Comparison of ENCODE assay signal across 1 cellular context in the genomic region with DNA sequence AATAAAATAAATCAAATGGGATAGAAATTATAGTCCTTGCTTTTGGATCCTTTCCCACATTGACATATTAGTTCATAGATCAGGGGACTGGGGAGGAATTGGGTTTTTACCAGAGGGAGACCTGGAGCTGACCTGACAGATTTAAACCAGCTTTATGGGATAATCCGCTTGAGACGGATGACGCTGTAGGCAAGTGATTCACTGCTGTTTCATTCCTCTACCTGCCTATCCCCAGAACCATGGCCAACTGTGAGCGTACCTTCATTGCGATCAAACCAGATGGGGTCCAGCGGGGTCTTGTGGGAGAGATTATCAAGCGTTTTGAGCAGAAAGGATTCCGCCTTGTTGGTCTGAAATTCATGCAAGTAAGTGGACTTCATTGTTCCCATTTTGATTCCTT.
TF ChIP-seq lines count a peak whose summit lies in the region.

No MANE protein-coding gene starts in this region.

TF ChIP-seq in HCT116, 20 proteins besides CTCF, POLR2A, EP300 and RAD21 (continued from another document):
- TF ChIP-seq YY1 (IDR thresholded peaks at IDR 0.05; ENCODE audit: extremely low read depth, insufficient replicate concordance, low read depth, low read length): no peak
- TF ChIP-seq SP1 (IDR thresholded peaks at IDR 0.05; ENCODE audit: low read depth): no peak
- TF ChIP-seq, protein P1, sequence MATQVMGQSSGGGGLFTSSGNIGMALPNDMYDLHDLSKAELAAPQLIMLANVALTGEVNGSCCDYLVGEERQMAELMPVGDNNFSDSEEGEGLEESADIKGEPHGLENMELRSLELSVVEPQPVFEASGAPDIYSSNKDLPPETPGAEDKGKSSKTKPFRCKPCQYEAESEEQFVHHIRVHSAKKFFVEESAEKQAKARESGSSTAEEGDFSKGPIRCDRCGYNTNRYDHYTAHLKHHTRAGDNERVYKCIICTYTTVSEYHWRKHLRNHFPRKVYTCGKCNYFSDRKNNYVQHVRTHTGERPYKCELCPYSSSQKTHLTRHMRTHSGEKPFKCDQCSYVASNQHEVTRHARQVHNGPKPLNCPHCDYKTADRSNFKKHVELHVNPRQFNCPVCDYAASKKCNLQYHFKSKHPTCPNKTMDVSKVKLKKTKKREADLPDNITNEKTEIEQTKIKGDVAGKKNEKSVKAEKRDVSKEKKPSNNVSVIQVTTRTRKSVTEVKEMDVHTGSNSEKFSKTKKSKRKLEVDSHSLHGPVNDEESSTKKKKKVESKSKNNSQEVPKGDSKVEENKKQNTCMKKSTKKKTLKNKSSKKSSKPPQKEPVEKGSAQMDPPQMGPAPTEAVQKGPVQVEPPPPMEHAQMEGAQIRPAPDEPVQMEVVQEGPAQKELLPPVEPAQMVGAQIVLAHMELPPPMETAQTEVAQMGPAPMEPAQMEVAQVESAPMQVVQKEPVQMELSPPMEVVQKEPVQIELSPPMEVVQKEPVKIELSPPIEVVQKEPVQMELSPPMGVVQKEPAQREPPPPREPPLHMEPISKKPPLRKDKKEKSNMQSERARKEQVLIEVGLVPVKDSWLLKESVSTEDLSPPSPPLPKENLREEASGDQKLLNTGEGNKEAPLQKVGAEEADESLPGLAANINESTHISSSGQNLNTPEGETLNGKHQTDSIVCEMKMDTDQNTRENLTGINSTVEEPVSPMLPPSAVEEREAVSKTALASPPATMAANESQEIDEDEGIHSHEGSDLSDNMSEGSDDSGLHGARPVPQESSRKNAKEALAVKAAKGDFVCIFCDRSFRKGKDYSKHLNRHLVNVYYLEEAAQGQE (IDR thresholded peaks at IDR 0.05; ENCODE audit: low read depth): no peak
- no peak for TF ChIP-seq JUND (IDR thresholded peaks at IDR 0.05)
- no peak for TF ChIP-seq ZFX (IDR thresholded peaks at IDR 0.05)
